In genomic region chr2:28595323-28595722, GRCh38 we compare ENCODE assay signal across 2 cellular contexts.
TF ChIP-seq lines count a peak whose summit lies in the region.

No MANE protein-coding gene starts in this region.

TF ChIP-seq in IMR-90, 13 proteins besides CTCF, POLR2A, EP300 and RAD21:
- TF ChIP-seq RCOR1 (IDR thresholded peaks at IDR 0.05; ENCODE audit: insufficient replicate concordance, low read length) (no peak), CEBPB (IDR thresholded peaks at IDR 0.05; ENCODE audit: low read depth, low read length) (no peak), CHD1 (IDR thresholded peaks at IDR 0.05; ENCODE audit: low read depth, low read length) (no peak), FOS (IDR thresholded peaks at IDR 0.05; ENCODE audit: low read depth, low read length) (no peak), MAFK (IDR thresholded peaks at IDR 0.05; ENCODE audit: low read depth, low read length) (no peak), SMC3 (IDR thresholded peaks at IDR 0.05; ENCODE audit: low read depth, low read length) (no peak), ELK1 (IDR thresholded peaks at IDR 0.05; ENCODE audit: borderline replicate concordance, low read depth, low read length) (no peak), BHLHE40 (IDR thresholded peaks at IDR 0.05; ENCODE audit: low read depth, low read length) (no peak), USF2 (IDR thresholded peaks at IDR 0.05; ENCODE audit: low read depth, low read length) (no peak), MXI1 (IDR thresholded peaks at IDR 0.05; ENCODE audit: borderline replicate concordance, low read depth, low read length) (no peak), NFE2L2 (IDR thresholded peaks at IDR 0.05; ENCODE audit: low read depth, low read length) (no peak), RFX5 (IDR thresholded peaks at IDR 0.05; ENCODE audit: low read depth, low read length) (no peak), MAZ (IDR thresholded peaks at IDR 0.05; ENCODE audit: borderline replicate concordance, low read depth, low read length) (no peak)

TF ChIP-seq in GM12878, 131 proteins besides CTCF, POLR2A, EP300 and RAD21:
- TF ChIP-seq ZBTB11 (CRISPR knock-in tag; IDR thresholded peaks at IDR 0.05), result no peak
- TF ChIP-seq MEF2A (IDR thresholded peaks at IDR 0.05; ENCODE audit: insufficient read depth, low read depth, low read length), result no peak
